In genomic region chr4:1072830-1073446, GRCh38 we compare ENCODE assay signal across 9 cellular contexts. TPM values are rescaled to one million over a fixed set of nuclear protein-coding genes. Genes with fewer than 3 reads are reported as not detected.
A peak's percentile ranks its signal among the peaks of the same experiment; 100 is the strongest.
DNase-seq lines count a peak whose midpoint lies in the region; ATAC-seq, FAIRE-seq and TF ChIP-seq lines count a peak whose summit lies in the region.
"Had no signal": no experiment of that assay in that cellular context is flagged by ENCODE, and none has a peak within 500 bp of the region (broad histone marks: within the 10 kb centered on the region; RNA-seq: fewer than 3 reads in every experiment).

No MANE protein-coding gene starts in this region.

- H3K27me3 ChIP-seq in CD4-positive, CD25-positive, alpha-beta regulatory T cell (ENCODE audit: control insufficient read depth, insufficient read depth, low read length), result peaks cover 3% of the 10 kb centered on the region
- peaks cover 58% of the 10 kb centered on the region for H3K27me3 ChIP-seq in gastroesophageal sphincter

- peaks cover 14% of the 10 kb centered on the region for H3K27me3 Mint-ChIP-seq in CD4-positive, CD25-positive, alpha-beta regulatory T cell

- POLR2A ChIA-PET in HEK293T (lab: Yijun Ruan, JAX), result interaction anchor here (0.5 kb wide), 1 partner anchor 258 kb away, joined by 3 read pairs; no protein-coding TSS in a partner anchor

- peak overlapping the region in 1 of 3 donors; percentile 37 for H3K27ac Mint-ChIP-seq in CD4-positive, CD25-positive, alpha-beta regulatory T cell

- peaks cover 0 to 13% (median 7%) of the 10 kb centered on the region in 4 donors for H3K4me1 Mint-ChIP-seq in CD4-positive, CD25-positive, alpha-beta regulatory T cell

- H3K4me1 ChIP-seq in CD4-positive, CD25-positive, alpha-beta regulatory T cell (ENCODE audit: control insufficient read depth, insufficient read depth, low read length, poor library complexity, severe bottlenecking), result no peaks in the 10 kb centered on the region
- no peaks in the 10 kb centered on the region for H3K4me1 ChIP-seq in gastroesophageal sphincter

- CTCF ChIA-PET in HEK293T (lab: Yijun Ruan, JAX), result no interaction called here

- TF ChIP-seq POLR2A in gastroesophageal sphincter (IDR thresholded peaks at IDR 0.05), result no peak

- 10 to 25% methylated on average over 8 to 9 of the region's 11 CpGs for WGBS in gastroesophageal sphincter (ENCODE audit: low coverage in 1 of 2), 2 donors

- H3K36me3 Mint-ChIP-seq in CD4-positive, CD25-positive, alpha-beta regulatory T cell, result no peaks in the 10 kb centered on the region

- DNase-seq in CD4-positive, CD25-positive, alpha-beta regulatory T cell, result peak; percentile 16 to 74 (median 50)
- peak; percentile 77 for DNase-seq in HEK293T (ENCODE audit: extremely low spot score)
- peak; percentile 43 for DNase-seq in RCC 7860 (ENCODE audit: low spot score)
- peak; percentile 26 for DNase-seq in activated gamma-delta T cell treated with anti-CD3 and anti-CD28 coated beads, Interleukin-2, amount 50 U/mL, for 16 hours (ENCODE audit: low read depth)
- DNase-seq in pons (ENCODE audit: low spot score), result peak; percentile 68

- FAIRE-seq in RCC 7860 (lab: Jason Lieb, UNC), result peak; percentile 73

- H3K4me3 Mint-ChIP-seq in CD4-positive, CD25-positive, alpha-beta regulatory T cell, result no peak overlapping the region

- ATAC-seq in CD4-positive, CD25-positive, alpha-beta regulatory T cell (ENCODE audit: low read depth in 2 of 2), result peak; percentile 79 to 91
- ATAC-seq in gastroesophageal sphincter (peak; percentile 69), HG03045 (IDR thresholded peaks at IDR 0.05; ENCODE audit: unreplicated experiment) (no peak), HG03520 (IDR thresholded peaks at IDR 0.05; ENCODE audit: unreplicated experiment) (no peak)

- peak in 3 of 4 experiments; percentile 36 to 50 (median 41) for TF ChIP-seq CTCF in gastroesophageal sphincter (IDR thresholded peaks at IDR 0.05)

- H3K9me3 ChIP-seq in CD4-positive, CD25-positive, alpha-beta regulatory T cell (ENCODE audit: control insufficient read depth in 2 of 2, low read length in 2 of 2), result no peaks in the 10 kb centered on the region
- no peaks in the 10 kb centered on the region for H3K9me3 ChIP-seq in gastroesophageal sphincter
- H3K9me3 ChIP-seq: neutrophil had no signal

- H3K36me3 ChIP-seq in CD4-positive, CD25-positive, alpha-beta regulatory T cell (ENCODE audit: control insufficient read depth, insufficient read depth, low read length), result no peaks in the 10 kb centered on the region
- no peaks in the 10 kb centered on the region for H3K36me3 ChIP-seq in gastroesophageal sphincter
- H3K36me3 ChIP-seq: neutrophil had no signal

- no peak overlapping the region for H3K27ac ChIP-seq in CD4-positive, CD25-positive, alpha-beta regulatory T cell (ENCODE audit: insufficient read depth, low read length, poor library complexity, severe bottlenecking)
- H3K27ac ChIP-seq in gastroesophageal sphincter, result no peak overlapping the region
- H3K27ac ChIP-seq: neutrophil had no signal

- no peak overlapping the region for H3K4me3 ChIP-seq in CD4-positive, CD25-positive, alpha-beta regulatory T cell (ENCODE audit: low read depth, low read length)
- H3K4me3 ChIP-seq in gastroesophageal sphincter, result no peak overlapping the region

- peaks cover 0 to 4% (median 0%) of the 10 kb centered on the region in 7 donors for H3K9me3 Mint-ChIP-seq in CD4-positive, CD25-positive, alpha-beta regulatory T cell

- TF ChIP-seq EP300 in gastroesophageal sphincter (IDR thresholded peaks at IDR 0.05), result no peak

TF ChIP-seq in HEK293T, 16 proteins besides CTCF, POLR2A, EP300 and RAD21:
- TF ChIP-seq FOXM1 (IDR thresholded peaks at IDR 0.05; ENCODE audit: borderline replicate concordance) (no peak), L3MBTL2 (conservative IDR thresholded peaks at IDR 0.05) (no peak), ARNT (IDR thresholded peaks at IDR 0.05) (no peak), NFRKB (IDR thresholded peaks at IDR 0.05) (no peak), ELF4 (IDR thresholded peaks at IDR 0.05) (no peak), FOXK2 (IDR thresholded peaks at IDR 0.05) (no peak), FOXA1 (IDR thresholded peaks at IDR 0.05) (no peak), ZNF384 (IDR thresholded peaks at IDR 0.05) (no peak)

RNA-seq across cellular contexts. Expression of gene RNF212, which starts 40.4 kb away (rescaled TPM):
- 3.2 TPM for total RNA-seq in CD4-positive, CD25-positive, alpha-beta regulatory T cell
- polyA plus RNA-seq in CD4-positive, CD25-positive, alpha-beta regulatory T cell, result 1 to 10 TPM; 2.8 to 5.4 (median 3.2) TPM
- total RNA-seq in gastroesophageal sphincter, result 1 to 10 TPM; 1.5 to 6.9 (median 4.6) TPM

Comparison
In these comparisons a context has a peak if more than half of its experiments do, and no peak if none do; other contexts are left out.
1. ATAC-seq: peak in CD4-positive, CD25-positive, alpha-beta regulatory T cell (2 of 2) and gastroesophageal sphincter (single experiment); none in HG03045 (single experiment) and HG03520 (single experiment).
2. DNase-seq: peak in every context shown above with its lines; median percentile 77 in HEK293T; 68 in pons; 50 in CD4-positive, CD25-positive, alpha-beta regulatory T cell; 43 in RCC 7860; 26 in activated gamma-delta T cell treated with anti-CD3 and anti-CD28 coated beads, Interleukin-2, amount 50 U/mL, for 16 hours.